1 cellular context compared by ENCODE assay signal in the genomic region with DNA sequence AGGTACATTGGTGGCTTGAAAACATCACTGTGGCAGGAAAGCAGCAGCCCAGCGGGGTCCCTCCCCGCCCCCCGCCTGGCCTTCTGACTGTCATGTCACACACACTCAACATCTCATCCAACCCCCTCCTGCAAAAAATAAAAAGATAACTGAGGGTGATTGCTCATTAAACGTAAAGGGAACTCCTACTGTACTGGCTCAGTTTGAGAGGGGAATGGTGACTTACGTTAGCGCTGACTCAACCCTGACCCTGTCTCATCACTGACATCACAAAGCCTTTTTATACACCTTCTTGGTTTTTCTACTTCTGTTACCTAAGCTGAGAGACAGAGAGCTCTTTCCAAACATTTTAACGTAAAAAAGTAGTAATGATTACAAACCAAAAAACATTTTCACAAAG.
A peak's percentile ranks its signal among the peaks of the same experiment; 100 is the strongest.
TF ChIP-seq lines count a peak whose summit lies in the region.

No MANE protein-coding gene starts in this region.

TF ChIP-seq in GM12878, 131 proteins besides CTCF, POLR2A, EP300 and RAD21 (continued from another document):
- no peak for TF ChIP-seq ZNF592 (IDR thresholded peaks at IDR 0.05)
- TF ChIP-seq HCFC1 (IDR thresholded peaks at IDR 0.05; ENCODE audit: low read length): no peak
- TF ChIP-seq CREB1 (IDR thresholded peaks at IDR 0.05; ENCODE audit: low read depth): peak; percentile 54; the same call in 1 of the 2 replicates
- TF ChIP-seq CREM (IDR thresholded peaks at IDR 0.05; ENCODE audit: low read depth): 0 out of 2 replicates have a peak, but pooled peaks have one; percentile 41
- no peak for TF ChIP-seq BCLAF1 (IDR thresholded peaks at IDR 0.05)
- no peak for TF ChIP-seq ZBTB40 (IDR thresholded peaks at IDR 0.05; ENCODE audit: borderline replicate concordance)
